2 cellular contexts compared by ENCODE assay signal in genomic region chr16:84589975-84590719, GRCh38.
TF ChIP-seq lines count a peak whose summit lies in the region.

No MANE protein-coding gene starts in this region.

TF ChIP-seq in A549, 52 proteins besides CTCF, POLR2A, EP300 and RAD21:
- TF ChIP-seq ESRRA (IDR thresholded peaks at IDR 0.05; ENCODE audit: borderline replicate concordance, low read length) (no peak), KDM1A (IDR thresholded peaks at IDR 0.05; ENCODE audit: low read depth) (peak; percentile 44; the same call in 1 of the 2 replicates)

TF ChIP-seq in GM12878, 131 proteins besides CTCF, POLR2A, EP300 and RAD21:
- TF ChIP-seq IKZF1 (conservative IDR thresholded peaks at IDR 0.05), result 0 out of 2 replicates have a peak, but pooled peaks have one; percentile 12
- TF ChIP-seq BCL3 (IDR thresholded peaks at IDR 0.05; ENCODE audit: borderline replicate concordance, insufficient read depth, low read depth, low read length, poor library complexity, severe bottlenecking), result no peak
- TF ChIP-seq MEF2B (IDR thresholded peaks at IDR 0.05; ENCODE audit: partially characterized antibody, poor library complexity, severe bottlenecking), result peak; percentile 37
- no peak for TF ChIP-seq POLR2AphosphoS2 (IDR thresholded peaks at IDR 0.05; ENCODE audit: low read depth, low read length)
- TF ChIP-seq PRDM15 (CRISPR knock-in tag; IDR thresholded peaks at IDR 0.05), result no peak
- no peak for TF ChIP-seq NFYA (IDR thresholded peaks at IDR 0.05; ENCODE audit: borderline replicate concordance, low read depth, low read length)
- no peak for TF ChIP-seq RELB (IDR thresholded peaks at IDR 0.05; ENCODE audit: low read depth)
- TF ChIP-seq PAX8 (IDR thresholded peaks at IDR 0.05), result no peak
- no peak for TF ChIP-seq CUX1 (IDR thresholded peaks at IDR 0.05; ENCODE audit: insufficient replicate concordance, low read depth, low read length)
- no peak for TF ChIP-seq CREB1 (IDR thresholded peaks at IDR 0.05; ENCODE audit: low read depth)
- TF ChIP-seq ZNF384 (IDR thresholded peaks at IDR 0.05; ENCODE audit: borderline replicate concordance, low read depth, low read length), result no peak
- no peak for TF ChIP-seq JUND (IDR thresholded peaks at IDR 0.05; ENCODE audit: low read depth, low read length)
- TF ChIP-seq BCL11A (IDR thresholded peaks at IDR 0.05; ENCODE audit: low read depth, low read length), result no peak
- TF ChIP-seq IRF3 (IDR thresholded peaks at IDR 0.05), result no peak
